8 cellular contexts compared by ENCODE assay signal in the genomic region with DNA sequence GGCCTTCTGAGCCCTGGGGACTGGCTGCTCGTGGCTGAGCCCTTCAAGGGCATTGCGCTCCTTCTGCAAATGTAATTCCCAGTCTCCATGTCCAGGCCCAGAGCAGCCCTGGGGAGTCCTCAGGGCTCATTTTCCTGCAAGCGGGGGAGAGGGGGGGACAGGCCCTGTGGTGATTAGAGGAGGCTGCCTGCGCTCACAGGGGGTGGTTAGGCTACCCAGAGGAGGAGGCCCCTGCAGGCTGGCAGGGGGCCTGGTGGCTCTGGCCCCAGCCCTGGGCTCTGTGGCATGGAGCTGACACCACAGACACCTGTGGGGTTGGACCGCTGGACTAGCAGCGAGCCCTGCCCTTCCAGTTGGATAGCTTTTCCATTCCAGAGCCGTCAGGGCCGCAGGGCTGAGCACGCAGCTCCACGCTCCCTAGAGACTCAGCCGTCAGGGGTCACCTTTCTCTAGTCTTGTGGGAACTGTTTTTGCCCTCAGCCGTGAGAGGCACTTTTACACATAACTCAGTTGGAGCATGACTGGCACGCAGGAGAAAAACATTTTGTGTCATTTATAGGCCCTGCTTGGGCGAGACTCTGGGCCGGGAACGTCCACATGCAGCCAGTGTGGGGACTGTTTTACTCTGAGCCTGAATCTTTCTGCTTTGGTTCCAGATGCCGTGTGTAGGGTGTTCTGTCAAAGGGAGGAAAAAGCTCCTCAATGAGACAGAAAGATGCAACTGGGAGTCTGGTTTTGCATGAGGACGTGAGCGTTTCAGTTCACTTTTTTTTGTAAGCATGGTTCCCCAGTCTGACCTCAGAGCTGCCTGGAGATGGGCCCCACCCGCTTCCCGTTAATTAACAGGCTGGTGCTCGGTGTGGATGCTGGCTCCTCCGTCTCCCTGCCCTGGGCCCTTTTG. TPM values are rescaled to one million over a fixed set of nuclear protein-coding genes. Genes with fewer than 3 reads are reported as not detected.
A peak's percentile ranks its signal among the peaks of the same experiment; 100 is the strongest.
DNase-seq lines count a peak whose midpoint lies in the region; ATAC-seq and TF ChIP-seq lines count a peak whose summit lies in the region.

No MANE protein-coding gene starts in this region.

- CTCF ChIA-PET in WTC11 (lab: Charles Lee) = interaction anchor here (0.8 kb wide), 1 partner anchor 45 kb away, joined by 3 read pairs; no protein-coding TSS in a partner anchor
- CTCF ChIA-PET in activated naive CD4-positive, alpha-beta T cell treated with anti-CD3 and anti-CD28 coated beads, Interleukin-2, amount 10 ng/mL, durations not matched to agents 7 days and 5 days (lab: Charles Lee) = interaction anchor here (1.3 kb wide), 1 partner anchor 11 kb away, joined by 3 read pairs; no protein-coding TSS in a partner anchor

- peak; percentile 39 for ATAC-seq in HG03097 (IDR thresholded peaks at IDR 0.05; ENCODE audit: low FRiP score, unreplicated experiment)
- no peak for ATAC-seq in WTC11
- no peak for ATAC-seq in GM19328 (IDR thresholded peaks at IDR 0.05; ENCODE audit: unreplicated experiment)

- H3K36me3 Mint-ChIP-seq in WTC11 = peaks cover 27% of the 10 kb centered on the region
- H3K36me3 Mint-ChIP-seq in nephron (ENCODE audit: low read depth) = peaks cover 39% of the 10 kb centered on the region
- H3K36me3 Mint-ChIP-seq in activated naive CD4-positive, alpha-beta T cell treated with anti-CD3 and anti-CD28 coated beads, Interleukin-2, amount 10 ng/mL, durations not matched to agents 7 days and 5 days = peaks cover 25% of the 10 kb centered on the region

- DNase-seq in DMS53 (lab: John Stamatoyannopoulos, UW) (peak; percentile 75), DMS53 treated with DMSO at 0.1 percent for 48 hours (lab: John Stamatoyannopoulos, UW; ENCODE audit: unreplicated experiment) (no peak), WTC11 (ENCODE audit: low spot score) (no peak)
- no peak for DNase-seq in activated naive CD4-positive, alpha-beta T cell treated with anti-CD3 and anti-CD28 coated beads, Interleukin-2, amount 10 ng/mL, durations not matched to agents 7 days and 5 days
- no peak for DNase-seq in activated CD4-positive, CD25-positive, alpha-beta regulatory T cell (lab: John Stamatoyannopoulos, UW)

- H3K27ac Mint-ChIP-seq in WTC11 = peak overlapping the region; percentile 86
- H3K27ac Mint-ChIP-seq in nephron = peak overlapping the region; percentile 90 to 98 (median 92)
- no peak overlapping the region for H3K27ac Mint-ChIP-seq in activated naive CD4-positive, alpha-beta T cell treated with anti-CD3 and anti-CD28 coated beads, Interleukin-2, amount 10 ng/mL, durations not matched to agents 7 days and 5 days

- H3K4me1 Mint-ChIP-seq in WTC11 (no peaks in the 10 kb centered on the region), nephron (peaks cover 59% of the 10 kb centered on the region)
- H3K4me1 Mint-ChIP-seq in activated naive CD4-positive, alpha-beta T cell treated with anti-CD3 and anti-CD28 coated beads, Interleukin-2, amount 10 ng/mL, durations not matched to agents 7 days and 5 days = peaks cover 13% of the 10 kb centered on the region

- POLR2A ChIA-PET in WTC11 (lab: Charles Lee) = no interaction called here

- H3K4me3 Mint-ChIP-seq in WTC11 (no peak overlapping the region), nephron (no peak overlapping the region)
- no peak overlapping the region for H3K4me3 Mint-ChIP-seq in activated naive CD4-positive, alpha-beta T cell treated with anti-CD3 and anti-CD28 coated beads, Interleukin-2, amount 10 ng/mL, durations not matched to agents 7 days and 5 days

- TF ChIP-seq CTCF in WTC11 (IDR thresholded peaks at IDR 0.05) (no peak), nephron (IDR thresholded peaks at IDR 0.05; ENCODE audit: unreplicated experiment in 3 of 3) (no peak)

- H3K27me3 Mint-ChIP-seq in WTC11 (ENCODE audit: low read depth) (no peaks in the 10 kb centered on the region), nephron (ENCODE audit: low read depth) (no peaks in the 10 kb centered on the region)
- peaks cover 24% of the 10 kb centered on the region for H3K27me3 Mint-ChIP-seq in activated naive CD4-positive, alpha-beta T cell treated with anti-CD3 and anti-CD28 coated beads, Interleukin-2, amount 10 ng/mL, durations not matched to agents 7 days and 5 days

- peaks cover 6% of the 10 kb centered on the region for H3K9me3 Mint-ChIP-seq in WTC11
- no peaks in the 10 kb centered on the region for H3K9me3 Mint-ChIP-seq in nephron
- H3K9me3 Mint-ChIP-seq in activated naive CD4-positive, alpha-beta T cell treated with anti-CD3 and anti-CD28 coated beads, Interleukin-2, amount 10 ng/mL, durations not matched to agents 7 days and 5 days = no peaks in the 10 kb centered on the region

TF ChIP-seq in WTC11, 78 proteins besides CTCF, POLR2A, EP300 and RAD21 (continues in another document):
- TF ChIP-seq, protein P1, sequence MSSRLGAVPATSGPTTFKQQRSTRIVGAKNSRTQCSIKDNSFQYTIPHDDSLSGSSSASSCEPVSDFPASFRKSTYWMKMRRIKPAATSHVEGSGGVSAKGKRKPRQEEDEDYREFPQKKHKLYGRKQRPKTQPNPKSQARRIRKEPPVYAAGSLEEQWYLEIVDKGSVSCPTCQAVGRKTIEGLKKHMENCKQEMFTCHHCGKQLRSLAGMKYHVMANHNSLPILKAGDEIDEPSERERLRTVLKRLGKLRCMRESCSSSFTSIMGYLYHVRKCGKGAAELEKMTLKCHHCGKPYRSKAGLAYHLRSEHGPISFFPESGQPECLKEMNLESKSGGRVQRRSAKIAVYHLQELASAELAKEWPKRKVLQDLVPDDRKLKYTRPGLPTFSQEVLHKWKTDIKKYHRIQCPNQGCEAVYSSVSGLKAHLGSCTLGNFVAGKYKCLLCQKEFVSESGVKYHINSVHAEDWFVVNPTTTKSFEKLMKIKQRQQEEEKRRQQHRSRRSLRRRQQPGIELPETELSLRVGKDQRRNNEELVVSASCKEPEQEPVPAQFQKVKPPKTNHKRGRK (CRISPR knock-in tag; IDR thresholded peaks at IDR 0.05; ENCODE audit: borderline replicate concordance) = no peak
- TF ChIP-seq, protein P2, sequence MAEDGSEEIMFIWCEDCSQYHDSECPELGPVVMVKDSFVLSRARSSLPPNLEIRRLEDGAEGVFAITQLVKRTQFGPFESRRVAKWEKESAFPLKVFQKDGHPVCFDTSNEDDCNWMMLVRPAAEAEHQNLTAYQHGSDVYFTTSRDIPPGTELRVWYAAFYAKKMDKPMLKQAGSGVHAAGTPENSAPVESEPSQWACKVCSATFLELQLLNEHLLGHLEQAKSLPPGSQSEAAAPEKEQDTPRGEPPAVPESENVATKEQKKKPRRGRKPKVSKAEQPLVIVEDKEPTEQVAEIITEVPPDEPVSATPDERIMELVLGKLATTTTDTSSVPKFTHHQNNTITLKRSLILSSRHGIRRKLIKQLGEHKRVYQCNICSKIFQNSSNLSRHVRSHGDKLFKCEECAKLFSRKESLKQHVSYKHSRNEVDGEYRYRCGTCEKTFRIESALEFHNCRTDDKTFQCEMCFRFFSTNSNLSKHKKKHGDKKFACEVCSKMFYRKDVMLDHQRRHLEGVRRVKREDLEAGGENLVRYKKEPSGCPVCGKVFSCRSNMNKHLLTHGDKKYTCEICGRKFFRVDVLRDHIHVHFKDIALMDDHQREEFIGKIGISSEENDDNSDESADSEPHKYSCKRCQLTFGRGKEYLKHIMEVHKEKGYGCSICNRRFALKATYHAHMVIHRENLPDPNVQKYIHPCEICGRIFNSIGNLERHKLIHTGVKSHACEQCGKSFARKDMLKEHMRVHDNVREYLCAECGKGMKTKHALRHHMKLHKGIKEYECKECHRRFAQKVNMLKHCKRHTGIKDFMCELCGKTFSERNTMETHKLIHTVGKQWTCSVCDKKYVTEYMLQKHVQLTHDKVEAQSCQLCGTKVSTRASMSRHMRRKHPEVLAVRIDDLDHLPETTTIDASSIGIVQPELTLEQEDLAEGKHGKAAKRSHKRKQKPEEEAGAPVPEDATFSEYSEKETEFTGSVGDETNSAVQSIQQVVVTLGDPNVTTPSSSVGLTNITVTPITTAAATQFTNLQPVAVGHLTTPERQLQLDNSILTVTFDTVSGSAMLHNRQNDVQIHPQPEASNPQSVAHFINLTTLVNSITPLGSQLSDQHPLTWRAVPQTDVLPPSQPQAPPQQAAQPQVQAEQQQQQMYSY (CRISPR knock-in tag; IDR thresholded peaks at IDR 0.05) = no peak
- no peak for TF ChIP-seq ZNF232 (CRISPR knock-in tag; IDR thresholded peaks at IDR 0.05)
- no peak for TF ChIP-seq NR3C1 (CRISPR knock-in tag; conservative IDR thresholded peaks at IDR 0.05; ENCODE audit: low read depth)
- TF ChIP-seq FOXP1 (CRISPR knock-in tag; IDR thresholded peaks at IDR 0.05; ENCODE audit: borderline replicate concordance) = no peak
- no peak for TF ChIP-seq ZBTB21 (CRISPR knock-in tag; IDR thresholded peaks at IDR 0.05; ENCODE audit: borderline replicate concordance)
- no peak for TF ChIP-seq ATF1 (CRISPR knock-in tag; IDR thresholded peaks at IDR 0.05)
- no peak for TF ChIP-seq ATF6 (CRISPR knock-in tag; IDR thresholded peaks at IDR 0.05)
- TF ChIP-seq ZNF263 (CRISPR knock-in tag; IDR thresholded peaks at IDR 0.05; ENCODE audit: low read depth) = no peak
- TF ChIP-seq CREB1 (CRISPR knock-in tag; IDR thresholded peaks at IDR 0.05) = no peak

RNA-seq across cellular contexts. Expression of gene LRP5, which starts 58.1 kb away (rescaled TPM):
- total RNA-seq in WTC11 (2021) = 41.6 to 48.8 TPM (median 41.9 TPM) in 3 replicates
